ENCODE assay signal across 15 cellular contexts in the genomic region with DNA sequence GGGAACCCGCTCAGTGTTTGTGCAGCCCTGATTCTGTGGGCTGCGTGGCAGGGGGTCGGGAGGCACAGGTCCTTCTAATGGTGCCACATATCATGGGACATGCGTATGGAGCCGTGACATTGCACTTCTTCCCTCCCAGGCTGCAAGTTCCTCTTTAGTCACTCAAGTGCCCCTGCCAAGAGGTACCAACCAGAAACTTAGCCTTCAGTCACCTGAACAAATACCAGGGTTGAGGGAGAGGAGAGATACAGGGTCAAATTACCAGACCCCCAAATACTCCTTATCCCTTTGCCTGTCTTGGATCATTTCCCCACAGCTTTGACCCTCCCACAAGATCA.
"Had no signal": no experiment of that assay in that cellular context is flagged by ENCODE, and none has a peak within 500 bp of the region (broad histone marks: within the 10 kb centered on the region; RNA-seq: fewer than 3 reads in every experiment).

No MANE protein-coding gene starts in this region.

- H3K4me1 ChIP-seq: spleen had no signal

- H3K4me3 ChIP-seq: heart right ventricle, mucosa of descending colon, spleen, suprapubic skin had no signal

- H3K27me3 ChIP-seq: brain microvascular endothelial cell, heart right ventricle had no signal

- H3K36me3 ChIP-seq: brain microvascular endothelial cell, heart right ventricle, spleen, suprapubic skin had no signal

- H3K27ac ChIP-seq: brain microvascular endothelial cell, epithelial cell of prostate, spleen, suprapubic skin had no signal

- ATAC-seq: activated CD8-positive, alpha-beta T cell treated with anti-CD3 and anti-CD28 coated beads for 36 hours; activated naive CD4-positive, alpha-beta T cell treated with anti-CD3 and anti-CD28 coated beads, Interleukin-2, amount 50 U/mL, for 72 hours; naive thymus-derived CD4-positive, alpha-beta T cell had no signal

- DNase-seq: activated B cell treated with CpG ODN at 0.5 μM for 24 hours; activated CD4-positive, alpha-beta T cell treated with anti-CD3 and anti-CD28 coated beads for 48 hours; activated CD8-positive, alpha-beta T cell treated with anti-CD3 and anti-CD28 coated beads for 36 hours; activated effector memory CD4-positive, alpha-beta T cell treated with anti-CD3 and anti-CD28 coated beads, Interleukin-2, amount 50 U/mL, for 16 hours; activated T-cell treated with anti-CD3 and anti-CD28 coated beads, Interleukin-2, amount 50 U/mL, for 4 hours; brain microvascular endothelial cell; effector memory CD4-positive, alpha-beta T cell; naive thymus-derived CD4-positive, alpha-beta T cell; spleen; T-helper 2 cell had no signal

- H3K9me3 ChIP-seq: mucosa of descending colon, suprapubic skin had no signal
